18 cellular contexts compared by ENCODE assay signal in the genomic region with DNA sequence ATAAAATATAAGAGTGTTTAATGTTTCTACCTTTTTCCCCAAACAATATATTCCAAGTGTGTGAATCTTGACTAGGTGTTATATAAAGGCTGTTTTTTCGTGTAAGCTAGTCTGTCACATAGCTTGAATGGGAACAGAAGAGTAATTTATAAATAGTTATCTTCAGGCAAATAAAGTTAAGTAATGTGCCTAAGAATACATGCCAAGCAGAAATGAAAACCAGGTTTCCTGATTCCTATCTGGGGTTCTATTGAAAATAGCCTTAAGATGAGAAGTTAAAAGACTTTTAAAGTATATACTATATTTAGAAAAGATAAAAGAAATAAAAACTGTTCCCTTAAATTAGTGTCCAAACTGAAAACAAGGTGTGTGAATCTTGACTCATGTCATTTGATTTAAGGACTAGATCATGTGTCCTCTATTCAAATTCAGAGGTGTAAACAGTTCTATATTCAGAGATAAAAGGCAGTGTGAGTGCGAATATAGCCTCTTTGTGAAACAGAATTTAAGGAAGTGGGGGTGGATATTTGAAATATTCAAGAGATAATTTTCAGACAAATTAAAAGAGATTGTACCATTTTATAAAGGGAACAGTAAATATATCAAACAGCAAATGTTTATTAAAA.
"Had no signal": no experiment of that assay in that cellular context is flagged by ENCODE, and none has a peak within 500 bp of the region (broad histone marks: within the 10 kb centered on the region; RNA-seq: fewer than 3 reads in every experiment).

No MANE protein-coding gene starts in this region.

- DNase-seq: effector memory CD4-positive, alpha-beta T cell; glutamatergic neuron; islet precursor cell; mammary epithelial cell; naive thymus-derived CD4-positive, alpha-beta T cell; nephron progenitor cell; posterior cingulate gyrus; sigmoid colon; stimulated activated CD4-positive, alpha-beta T cell treated with anti-CD3 and anti-CD28 coated beads, Interleukin-12 subunit alpha, Interleukin-12 subunit beta, amount 100 ng/mL, for 4 hours; stimulated activated naive CD4-positive, alpha-beta T cell; stomach; substantia nigra; transverse colon had no signal

- H3K4me1 ChIP-seq: transverse colon had no signal

- H3K36me3 ChIP-seq: gastroesophageal sphincter, sigmoid colon, stomach, thoracic aorta, transverse colon had no signal

- H3K27me3 ChIP-seq: gastroesophageal sphincter, sigmoid colon, stomach, transverse colon had no signal

- ATAC-seq: esophagus mucosa; gastroesophageal sphincter; left lobe of liver; naive thymus-derived CD4-positive, alpha-beta T cell had no signal

- H3K4me3 ChIP-seq: gastroesophageal sphincter, sigmoid colon, skin epidermis, stomach, thoracic aorta, transverse colon had no signal

- H3K27ac ChIP-seq: gastroesophageal sphincter, sigmoid colon, skin epidermis, stomach, thoracic aorta, transverse colon had no signal

- H3K9me3 ChIP-seq: gastroesophageal sphincter, sigmoid colon, stomach, thoracic aorta, transverse colon had no signal
